1 cellular context compared by ENCODE assay signal in genomic region chr4:48018112-48018511, GRCh38.
TF ChIP-seq lines count a peak whose summit lies in the region.

No MANE protein-coding gene starts in this region.

TF ChIP-seq in HCT116, 20 proteins besides CTCF, POLR2A, EP300 and RAD21 (continued from another document):
- TF ChIP-seq FOSL1 (IDR thresholded peaks at IDR 0.05; ENCODE audit: low read depth) (no peak), ZNF274 (IDR thresholded peaks at IDR 0.05; ENCODE audit: low read depth, low read length) (no peak), ELF1 (IDR thresholded peaks at IDR 0.05; ENCODE audit: borderline replicate concordance, low read depth) (no peak), MAX (IDR thresholded peaks at IDR 0.05) (no peak), SRF (IDR thresholded peaks at IDR 0.05; ENCODE audit: low read depth) (no peak)
